Comparison of ENCODE assay signal across 17 cellular contexts in the genomic region with DNA sequence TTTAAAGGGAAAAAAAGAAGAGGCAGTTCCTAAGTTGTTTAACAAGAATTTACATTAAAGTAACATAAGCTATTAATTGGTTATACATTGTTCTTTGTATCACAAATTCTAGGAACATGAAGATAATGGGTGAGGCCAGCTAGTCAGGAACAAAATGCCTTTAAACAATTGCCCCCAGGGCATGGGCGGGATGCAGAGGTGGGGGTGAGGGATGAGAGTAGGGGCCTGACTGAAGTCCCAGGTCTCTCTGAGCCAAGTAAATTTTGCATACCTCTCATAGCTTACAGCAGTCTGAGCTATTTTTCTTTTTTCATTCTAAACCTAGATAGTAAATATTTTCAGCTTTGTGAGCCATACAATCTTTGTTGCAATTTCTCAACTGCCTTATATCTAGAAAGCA.
DNase-seq lines count a peak whose midpoint lies in the region; ATAC-seq and TF ChIP-seq lines count a peak whose summit lies in the region.
"Had no signal": no experiment of that assay in that cellular context is flagged by ENCODE, and none has a peak within 500 bp of the region (broad histone marks: within the 10 kb centered on the region; RNA-seq: fewer than 3 reads in every experiment).

No MANE protein-coding gene starts in this region.

- in situ Hi-C loops in IMR-90 (cut with MboI; ENCODE audit: low sequenced_read_pairs), result no loop called here

- no peak overlapping the region for H3K23ac ChIP-seq in IMR-90 (ENCODE audit: low read depth, low read length)

- H3K27ac ChIP-seq in IMR-90 (ENCODE audit: insufficient read depth, low read length) (peak overlapping the region; percentile 27; the same call in 1 of the 2 replicates), coronary artery (peak overlapping the region; percentile 91 to 94), thyroid gland (peak overlapping the region; percentile 87 to 95 (median 94))

- no CpG with 5 or more reads among the region's 1 CpG for WGBS in IMR-90 (ENCODE audit: extremely low coverage in 2 of 2, insufficient read length in 1 of 2), 2 experiments
- 97 to 98% methylated on average over 1 of the region's 1 CpG for WGBS in thyroid gland, 2 donors

- DNase-seq in IMR-90 (no peak), coronary artery (ENCODE audit: low spot score) (no peak), nephron progenitor cell (no peak), thyroid gland (no peak), NCI-H69 (lab: John Stamatoyannopoulos, UW) (no peak)
- DNase-seq: activated CD8-positive, alpha-beta memory T cell treated with anti-CD3 and anti-CD28 coated beads, Interleukin-2, amount 50 U/mL, for 48 hours; amniotic stem cell; effector CD8-positive, alpha-beta T cell; immature natural killer cell; NCI-H1417 treated with DMSO at 0.1 percent for 48 hours; NCI-H526 had no signal

- H3K27me3 ChIP-seq in IMR-90 (ENCODE audit: control insufficient read depth, insufficient read depth, low read length) (no peaks in the 10 kb centered on the region), thyroid gland (no peaks in the 10 kb centered on the region)
- H3K27me3 ChIP-seq: tibial nerve had no signal

- BruUV-seq in IMR-90 (replicated peaks; lab: Mats Ljungman, UMichigan), result no TSS peak

- no peak overlapping the region for H2AK5ac ChIP-seq in IMR-90 (ENCODE audit: low read depth, low read length)

- POLR2A ChIA-PET in IMR-90 (lab: Charles Lee; ENCODE audit: unreplicated experiment), result no interaction called here

- H3K9me3 ChIP-seq in IMR-90 (ENCODE audit: control insufficient read depth, insufficient read depth, low read length) (peaks cover 3% of the 10 kb centered on the region), thyroid gland (no peaks in the 10 kb centered on the region)

- peaks cover 72% of the 10 kb centered on the region for H3K4me1 Mint-ChIP-seq in nephron progenitor cell
- H3K4me1 Mint-ChIP-seq: B cell; central memory CD8-positive, alpha-beta T cell; immature natural killer cell had no signal

- no peaks in the 10 kb centered on the region for H3K36me3 Mint-ChIP-seq in nephron progenitor cell (ENCODE audit: low read depth)
- H3K36me3 Mint-ChIP-seq: natural killer cell treated with Interleukin-12 subunit alpha and Interleukin-12 subunit beta and Interleukin-15 and Interleukin-18, amount 100 ng/mL, for 72 hours had no signal

- no peak overlapping the region for H3K4ac ChIP-seq in IMR-90 (ENCODE audit: low read depth, low read length)

- H3K56ac ChIP-seq in IMR-90 (ENCODE audit: extremely low read depth, insufficient read depth, low read length), result no peak overlapping the region

- TF ChIP-seq RAD21 in IMR-90 (IDR thresholded peaks at IDR 0.05; ENCODE audit: low read length), result no peak

- H2BK20ac ChIP-seq in IMR-90 (ENCODE audit: low read depth, low read length), result no peak overlapping the region

- H2BK120ac ChIP-seq in IMR-90 (ENCODE audit: low read depth, low read length), result no peak overlapping the region

- H2BK15ac ChIP-seq in IMR-90 (ENCODE audit: low read depth, low read length), result no peak overlapping the region

- H3K18ac ChIP-seq in IMR-90 (ENCODE audit: low read depth, low read length), result no peak overlapping the region

- H3K4me3 ChIP-seq in IMR-90 (ENCODE audit: insufficient read depth, low read depth, low read length) (no peak overlapping the region), coronary artery (no peak overlapping the region), thyroid gland (replicated peaks in 1 of 3) (no peak overlapping the region)
- H3K4me3 ChIP-seq: tibial nerve had no signal

- H3K79me1 ChIP-seq in IMR-90 (ENCODE audit: low read depth in 1 of 2, low read length in 2 of 2), result no peaks in the 10 kb centered on the region

- H3K4me1 ChIP-seq in IMR-90 (ENCODE audit: control insufficient read depth, insufficient read depth, low read length) (peaks cover 19% of the 10 kb centered on the region), thyroid gland (peaks cover 30 to 61% of the 10 kb centered on the region in 2 donors)

- no peak overlapping the region for H2AK9ac ChIP-seq in IMR-90 (replicated peaks; ENCODE audit: low read depth, low read length, poor library complexity)

- no peak overlapping the region for H2BK5ac ChIP-seq in IMR-90 (ENCODE audit: low read depth, low read length, poor library complexity, severe bottlenecking)

- H4K20me1 ChIP-seq in IMR-90 (ENCODE audit: insufficient read depth, low read length), result no peaks in the 10 kb centered on the region

- peak overlapping the region; percentile 79 for H3K27ac Mint-ChIP-seq in nephron progenitor cell
- H3K27ac Mint-ChIP-seq: B cell; immature natural killer cell; natural killer cell treated with Interleukin-12 subunit alpha and Interleukin-12 subunit beta and Interleukin-15 and Interleukin-18, amount 100 ng/mL, for 72 hours had no signal

- no peak overlapping the region for H3K4me2 ChIP-seq in IMR-90 (ENCODE audit: low read depth, low read length)

- TF ChIP-seq POLR2A in IMR-90 (IDR thresholded peaks at IDR 0.05; ENCODE audit: low read depth, low read length) (no peak), thyroid gland (IDR thresholded peaks at IDR 0.05) (no peak)

- dilution Hi-C loops in IMR-90 (cut with HindIII; ENCODE audit: low sequenced_read_pairs, unreplicated experiment), result no loop called here

- TF ChIP-seq CTCF in IMR-90 (conservative IDR thresholded peaks at IDR 0.05; ENCODE audit: low read depth, low read length), result no peak
- no peak for TF ChIP-seq CTCF in coronary artery (IDR thresholded peaks at IDR 0.05)
- TF ChIP-seq CTCF in nephron progenitor cell (IDR thresholded peaks at IDR 0.05), result no peak
- no peak for TF ChIP-seq CTCF in thyroid gland (IDR thresholded peaks at IDR 0.05)

- H3K9me1 ChIP-seq in IMR-90 (ENCODE audit: insufficient read depth, low read length), result no peaks in the 10 kb centered on the region; the same call in 1 of the 2 replicates

- no peak overlapping the region for H4K5ac ChIP-seq in IMR-90 (ENCODE audit: low read depth, low read length)

- no peak overlapping the region for H2AFZ ChIP-seq in IMR-90 (replicated peaks; ENCODE audit: low read length, poor library complexity)

- no peak overlapping the region for H3K9ac ChIP-seq in IMR-90 (ENCODE audit: low read depth, low read length)

- H3K27me3 Mint-ChIP-seq in nephron progenitor cell (ENCODE audit: low read depth, poor library complexity), result peaks cover 4% of the 10 kb centered on the region
- H3K27me3 Mint-ChIP-seq: B cell; central memory CD8-positive, alpha-beta T cell had no signal

- no peak overlapping the region for H3K4me3 Mint-ChIP-seq in nephron progenitor cell
- H3K4me3 Mint-ChIP-seq: B cell; central memory CD8-positive, alpha-beta T cell; immature natural killer cell; natural killer cell treated with Interleukin-12 subunit alpha and Interleukin-12 subunit beta and Interleukin-15 and Interleukin-18, amount 100 ng/mL, for 72 hours had no signal

- no peak overlapping the region for H4K8ac ChIP-seq in IMR-90 (ENCODE audit: low read depth in 2 of 2, low read length in 2 of 2)

- ATAC-seq in IMR-90 (ENCODE audit: low read depth) (no peak), GM19467 (IDR thresholded peaks at IDR 0.05; ENCODE audit: unreplicated experiment) (no peak), GM21447 (IDR thresholded peaks at IDR 0.05; ENCODE audit: unreplicated experiment) (no peak)
- ATAC-seq: natural killer cell treated with Interleukin-12 subunit alpha and Interleukin-12 subunit beta and Interleukin-15 and Interleukin-18, amount 100 ng/mL, for 72 hours had no signal

- no peak overlapping the region for H3K14ac ChIP-seq in IMR-90 (replicated peaks; ENCODE audit: low read depth, low read length)

- H3K9me3 Mint-ChIP-seq in nephron progenitor cell, result no peaks in the 10 kb centered on the region
- H3K9me3 Mint-ChIP-seq: immature natural killer cell; natural killer cell treated with Interleukin-12 subunit alpha and Interleukin-12 subunit beta and Interleukin-15 and Interleukin-18, amount 100 ng/mL, for 72 hours had no signal

- H4K91ac ChIP-seq in IMR-90 (ENCODE audit: insufficient read depth, low read depth, low read length), result no peak overlapping the region

- H3K36me3 ChIP-seq in IMR-90 (ENCODE audit: control insufficient read depth, insufficient read depth, low read length) (no peaks in the 10 kb centered on the region), thyroid gland (no peaks in the 10 kb centered on the region)
- H3K36me3 ChIP-seq: tibial nerve had no signal

- intact Hi-C loops in IMR-90 (cut with micrococcal nuclease) (no loop called here), thyroid gland (cut with DNase I) (no loop called here)

- CTCF ChIA-PET in IMR-90 (lab: Yijun Ruan, JAX), result no interaction called here

TF ChIP-seq in IMR-90, 13 proteins besides CTCF, POLR2A, EP300 and RAD21:
- TF ChIP-seq, protein P1, sequence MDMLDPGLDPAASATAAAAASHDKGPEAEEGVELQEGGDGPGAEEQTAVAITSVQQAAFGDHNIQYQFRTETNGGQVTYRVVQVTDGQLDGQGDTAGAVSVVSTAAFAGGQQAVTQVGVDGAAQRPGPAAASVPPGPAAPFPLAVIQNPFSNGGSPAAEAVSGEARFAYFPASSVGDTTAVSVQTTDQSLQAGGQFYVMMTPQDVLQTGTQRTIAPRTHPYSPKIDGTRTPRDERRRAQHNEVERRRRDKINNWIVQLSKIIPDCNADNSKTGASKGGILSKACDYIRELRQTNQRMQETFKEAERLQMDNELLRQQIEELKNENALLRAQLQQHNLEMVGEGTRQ (IDR thresholded peaks at IDR 0.05; ENCODE audit: low read depth, low read length), result no peak
- TF ChIP-seq RCOR1 (IDR thresholded peaks at IDR 0.05; ENCODE audit: insufficient replicate concordance, low read length), result no peak
- no peak for TF ChIP-seq MXI1 (IDR thresholded peaks at IDR 0.05; ENCODE audit: borderline replicate concordance, low read depth, low read length)
- no peak for TF ChIP-seq RFX5 (IDR thresholded peaks at IDR 0.05; ENCODE audit: low read depth, low read length)
- TF ChIP-seq SMC3 (IDR thresholded peaks at IDR 0.05; ENCODE audit: low read depth, low read length), result no peak
- TF ChIP-seq CEBPB (IDR thresholded peaks at IDR 0.05; ENCODE audit: low read depth, low read length), result no peak
- TF ChIP-seq MAZ (IDR thresholded peaks at IDR 0.05; ENCODE audit: borderline replicate concordance, low read depth, low read length), result no peak
- TF ChIP-seq, protein P2, sequence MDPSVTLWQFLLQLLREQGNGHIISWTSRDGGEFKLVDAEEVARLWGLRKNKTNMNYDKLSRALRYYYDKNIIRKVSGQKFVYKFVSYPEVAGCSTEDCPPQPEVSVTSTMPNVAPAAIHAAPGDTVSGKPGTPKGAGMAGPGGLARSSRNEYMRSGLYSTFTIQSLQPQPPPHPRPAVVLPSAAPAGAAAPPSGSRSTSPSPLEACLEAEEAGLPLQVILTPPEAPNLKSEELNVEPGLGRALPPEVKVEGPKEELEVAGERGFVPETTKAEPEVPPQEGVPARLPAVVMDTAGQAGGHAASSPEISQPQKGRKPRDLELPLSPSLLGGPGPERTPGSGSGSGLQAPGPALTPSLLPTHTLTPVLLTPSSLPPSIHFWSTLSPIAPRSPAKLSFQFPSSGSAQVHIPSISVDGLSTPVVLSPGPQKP (IDR thresholded peaks at IDR 0.05; ENCODE audit: borderline replicate concordance, low read depth, low read length), result no peak
- TF ChIP-seq FOS (IDR thresholded peaks at IDR 0.05; ENCODE audit: low read depth, low read length), result no peak

Comparison
In these comparisons a context has a peak if more than half of its experiments do, and no peak if none do; other contexts are left out.
1. H3K27ac ChIP-seq: peak in every context shown above with its lines; median percentile 94 in thyroid gland; 92 in coronary artery; 27 in IMR-90.